ENCODE assay signal across 11 cellular contexts in the genomic region with DNA sequence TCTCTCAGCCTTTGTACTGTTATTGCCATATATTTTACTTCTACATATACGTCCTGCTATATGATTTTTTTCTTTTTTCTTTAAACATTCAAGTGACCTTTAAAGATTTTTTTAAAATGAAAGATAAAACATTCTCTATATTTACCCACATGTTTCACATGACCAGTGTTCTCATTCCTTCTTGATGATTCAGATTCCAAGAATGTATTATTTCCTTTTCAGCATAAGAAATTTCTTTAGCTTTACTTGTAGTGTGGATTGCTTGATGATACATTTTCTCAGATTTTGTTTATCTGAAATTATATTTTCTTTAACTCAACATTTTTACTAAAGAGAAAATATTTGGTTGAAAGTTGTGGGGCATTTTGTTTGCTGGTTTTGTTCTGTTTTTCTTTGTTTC.
DNase-seq lines count a peak whose midpoint lies in the region; ATAC-seq and TF ChIP-seq lines count a peak whose summit lies in the region.
"Had no signal": no experiment of that assay in that cellular context is flagged by ENCODE, and none has a peak within 500 bp of the region (broad histone marks: within the 10 kb centered on the region; RNA-seq: fewer than 3 reads in every experiment).

No MANE protein-coding gene starts in this region.

- peak overlapping the region; percentile 70 for H3K4me2 ChIP-seq in smooth muscle cell

- H3K4me1 ChIP-seq in ascending aorta = peaks cover 0 to 9% of the 10 kb centered on the region in 2 donors
- H3K4me1 ChIP-seq in smooth muscle cell (ENCODE audit: low read depth) = peaks cover 4% of the 10 kb centered on the region

- H3K79me2 ChIP-seq in smooth muscle cell (ENCODE audit: low read depth) = no peaks in the 10 kb centered on the region

- peaks cover 0 to 3% of the 10 kb centered on the region in 2 donors for H3K9me3 ChIP-seq in ascending aorta
- peaks cover 6% of the 10 kb centered on the region for H3K9me3 ChIP-seq in smooth muscle cell (replicated peaks; ENCODE audit: low read depth)

- no peaks in the 10 kb centered on the region for H4K20me1 ChIP-seq in smooth muscle cell (ENCODE audit: low read depth)

- POLR2A ChIA-PET in activated CD4-positive, alpha-beta T cell treated with anti-CD3 and anti-CD28 coated beads for 36 hours (lab: Charles Lee) = no interaction called here

- H3K9ac ChIP-seq in smooth muscle cell (ENCODE audit: low read depth) = peak overlapping the region; percentile 38

- peaks cover 13% of the 10 kb centered on the region for H3K4me1 Mint-ChIP-seq in HFFc6 (ENCODE audit: low read depth)
- no peaks in the 10 kb centered on the region for H3K4me1 Mint-ChIP-seq in activated CD4-positive, alpha-beta T cell treated with anti-CD3 and anti-CD28 coated beads for 36 hours

- H3K36me3 ChIP-seq in ascending aorta = no peaks in the 10 kb centered on the region
- no peaks in the 10 kb centered on the region for H3K36me3 ChIP-seq in smooth muscle cell (ENCODE audit: low read depth)

- H3K4me3 Mint-ChIP-seq in HFFc6 = peak overlapping the region; percentile 62
- H3K4me3 Mint-ChIP-seq in activated CD4-positive, alpha-beta T cell treated with anti-CD3 and anti-CD28 coated beads for 36 hours = no peak overlapping the region
- H3K4me3 Mint-ChIP-seq: activated naive CD8-positive, alpha-beta T cell had no signal

- H3K27me3 ChIP-seq in ascending aorta = no peaks in the 10 kb centered on the region
- no peaks in the 10 kb centered on the region for H3K27me3 ChIP-seq in smooth muscle cell (ENCODE audit: low read depth)

- peaks cover 5% of the 10 kb centered on the region for H3K9me3 Mint-ChIP-seq in HFFc6
- peaks cover 6% of the 10 kb centered on the region for H3K9me3 Mint-ChIP-seq in activated CD4-positive, alpha-beta T cell treated with anti-CD3 and anti-CD28 coated beads for 36 hours (ENCODE audit: low read depth)

- intact Hi-C loops in ascending aorta (cut with DNase I) = loop anchor here (5.0 to 10.0 kb wide), 2 partner anchors 45 to 428 kb away; no protein-coding TSS in a partner anchor
- intact Hi-C loops in activated CD4-positive, alpha-beta T cell treated with anti-CD3 and anti-CD28 coated beads for 36 hours (cut with DNase I, micrococcal nuclease) = no loop called here

- peak overlapping the region; percentile 54 to 57 for H3K27ac ChIP-seq in ascending aorta
- H3K27ac ChIP-seq in smooth muscle cell (ENCODE audit: low read depth) = peak overlapping the region; percentile 84
- H3K27ac ChIP-seq: HL-60 had no signal

- DNase-seq in HFFc6 (peak; percentile 49), ascending aorta (ENCODE audit: low spot score in 2 of 2) (no peak), fibroblast of villous mesenchyme (ENCODE audit: low read depth) (peak; percentile 55), smooth muscle cell (lab: John Stamatoyannopoulos, UW; ENCODE audit: unreplicated experiment) (no peak)
- no peak for DNase-seq in activated CD4-positive, alpha-beta T cell treated with anti-CD3 and anti-CD28 coated beads for 36 hours
- no peak for DNase-seq in activated effector memory CD4-positive, alpha-beta T cell treated with anti-CD3 and anti-CD28 coated beads, Interleukin-2, amount 50 U/mL, for 16 hours
- DNase-seq: OCI-M1, right cardiac atrium had no signal

- ATAC-seq in HG03439 (IDR thresholded peaks at IDR 0.05; ENCODE audit: unreplicated experiment) = no peak
- no peak for ATAC-seq in activated CD4-positive, alpha-beta T cell treated with anti-CD3 and anti-CD28 coated beads for 36 hours
- ATAC-seq: right cardiac atrium had no signal

- H3K27me3 Mint-ChIP-seq in HFFc6 (ENCODE audit: insufficient read depth) = no peaks in the 10 kb centered on the region
- H3K27me3 Mint-ChIP-seq in activated CD4-positive, alpha-beta T cell treated with anti-CD3 and anti-CD28 coated beads for 36 hours = no peaks in the 10 kb centered on the region
- H3K27me3 Mint-ChIP-seq: activated naive CD8-positive, alpha-beta T cell had no signal

- CTCF ChIA-PET in activated CD4-positive, alpha-beta T cell treated with anti-CD3 and anti-CD28 coated beads for 36 hours (lab: Charles Lee) = no interaction called here

- peaks cover 5% of the 10 kb centered on the region; the same call in 1 of the 2 replicates for H3K36me3 Mint-ChIP-seq in HFFc6 (ENCODE audit: low read depth)
- no peaks in the 10 kb centered on the region for H3K36me3 Mint-ChIP-seq in activated CD4-positive, alpha-beta T cell treated with anti-CD3 and anti-CD28 coated beads for 36 hours (ENCODE audit: low read depth)
- H3K36me3 Mint-ChIP-seq: activated naive CD8-positive, alpha-beta T cell had no signal

- H3K4me3 ChIP-seq in ascending aorta (no peak overlapping the region), fibroblast of villous mesenchyme (ENCODE audit: low read depth, low read length) (no peak overlapping the region), smooth muscle cell (no peak overlapping the region)

- 72% methylated on average over 1 of the region's 1 CpG for WGBS in smooth muscle cell (ENCODE audit: low lambda C conversion rate)

- no peaks in the 10 kb centered on the region for H3F3A ChIP-seq in smooth muscle cell (ENCODE audit: low read depth)

- H2AFZ ChIP-seq in smooth muscle cell (ENCODE audit: low read depth) = peak overlapping the region; percentile 57

- TF ChIP-seq CTCF in HFFc6 (IDR thresholded peaks at IDR 0.05) = no peak
- no peak for TF ChIP-seq CTCF in ascending aorta (IDR thresholded peaks at IDR 0.05)
- no peak for TF ChIP-seq CTCF in fibroblast of villous mesenchyme (IDR thresholded peaks at IDR 0.05; ENCODE audit: insufficient read depth, low read depth, low read length)
- TF ChIP-seq CTCF in smooth muscle cell (IDR thresholded peaks at IDR 0.05; ENCODE audit: borderline replicate concordance, insufficient read depth, poor library complexity, severe bottlenecking) = no peak

- no peak overlapping the region; the same call in none of the 2 replicates for H3K27ac Mint-ChIP-seq in HFFc6
- H3K27ac Mint-ChIP-seq in activated CD4-positive, alpha-beta T cell treated with anti-CD3 and anti-CD28 coated beads for 36 hours = no peak overlapping the region
- H3K27ac Mint-ChIP-seq: activated naive CD8-positive, alpha-beta T cell had no signal

Comparison
In these comparisons a context has a peak if more than half of its experiments do, and no peak if none do; other contexts are left out.
1. DNase-seq: peak in HFFc6 (single experiment) and fibroblast of villous mesenchyme (single experiment); none in ascending aorta (0 of 2), smooth muscle cell (single experiment), activated CD4-positive, alpha-beta T cell treated with anti-CD3 and anti-CD28 coated beads for 36 hours (single experiment) and activated effector memory CD4-positive, alpha-beta T cell treated with anti-CD3 and anti-CD28 coated beads, Interleukin-2, amount 50 U/mL, for 16 hours (single experiment).